8 cellular contexts compared by ENCODE assay signal in genomic region chr3:18445421-18446066, GRCh38. TPM values are rescaled to one million over a fixed set of nuclear protein-coding genes. Genes with fewer than 3 reads are reported as not detected.
A peak's percentile ranks its signal among the peaks of the same experiment; 100 is the strongest.
DNase-seq lines count a peak whose midpoint lies in the region; ATAC-seq, FAIRE-seq and TF ChIP-seq lines count a peak whose summit lies in the region.

No MANE protein-coding gene starts in this region.

- TF ChIP-seq CTCF in 22Rv1 (IDR thresholded peaks at IDR 0.05), result peak; percentile 46; the same call in 1 of the 2 replicates
- no peak for TF ChIP-seq CTCF in foreskin fibroblast (IDR thresholded peaks at IDR 0.05; ENCODE audit: low read depth, low read length)
- TF ChIP-seq CTCF in psoas muscle (IDR thresholded peaks at IDR 0.05), result no peak

- H3K4me1 ChIP-seq in Karpas-422 (ENCODE audit: low read length) (peaks cover 3% of the 10 kb centered on the region; the same call in 1 of the 2 replicates), psoas muscle (peaks cover 11% of the 10 kb centered on the region)

- no peak for FAIRE-seq in urothelium cell line (lab: Jason Lieb, UNC)

- H3K79me2 ChIP-seq in Karpas-422 (ENCODE audit: low read length), result no peaks in the 10 kb centered on the region

- H3K9me3 ChIP-seq in Karpas-422 (ENCODE audit: low read length) (no peaks in the 10 kb centered on the region), psoas muscle (peaks cover 3% of the 10 kb centered on the region)

- DNase-seq in Karpas-422 (no peak), foreskin fibroblast (peak in 1 of 2 donors; percentile 9), psoas muscle (no peak), urothelium cell line (ENCODE audit: low spot score) (peak; percentile 31), LoVo (ENCODE audit: low spot score) (no peak)
- DNase-seq in activated CD8-positive, alpha-beta memory T cell treated with anti-CD3 and anti-CD28 coated beads, Interleukin-2, amount 50 U/mL, for 4 hours, result peak; percentile 75

- H3K27me3 ChIP-seq in Karpas-422 (ENCODE audit: low read length), result no peaks in the 10 kb centered on the region; the same call in 1 of the 2 replicates
- H3K27me3 ChIP-seq in psoas muscle (ENCODE audit: insufficient read depth in 3 of 3, low read length in 2 of 3), result peaks cover 0 to 37% (median 10%) of the 10 kb centered on the region in 3 donors

- H3K9ac ChIP-seq in Karpas-422 (ENCODE audit: low read length), result no peak overlapping the region

- no peak overlapping the region for H3K4me3 ChIP-seq in Karpas-422 (ENCODE audit: low read length)
- H3K4me3 ChIP-seq in foreskin fibroblast (ENCODE audit: low read depth in 1 of 2, low read length in 2 of 2), result peak overlapping the region; percentile 28 to 38
- peak overlapping the region; percentile 71 for H3K4me3 ChIP-seq in psoas muscle

- H3K36me3 ChIP-seq in Karpas-422 (ENCODE audit: insufficient read depth, low read length), result no peaks in the 10 kb centered on the region
- no peaks in the 10 kb centered on the region for H3K36me3 ChIP-seq in psoas muscle (ENCODE audit: insufficient read depth in 1 of 2, low read depth in 1 of 2)

- no peak overlapping the region for H2AFZ ChIP-seq in Karpas-422 (ENCODE audit: low read length)

- intact Hi-C loops in psoas muscle (cut with DNase I), result loop anchor here in 1 of 2 donors (2.0 kb wide), 1 partner anchor 17 kb away; no protein-coding TSS in a partner anchor

- ATAC-seq in GM19438 (IDR thresholded peaks at IDR 0.05; ENCODE audit: low read depth, unreplicated experiment), result peak; percentile 30
- peak in 3 of 4 donors; percentile 15 to 25 (median 19) for ATAC-seq in psoas muscle

- no peaks in the 10 kb centered on the region for H3K9me2 ChIP-seq in Karpas-422 (replicated peaks; ENCODE audit: insufficient read depth, low read length)

- H4K20me1 ChIP-seq in Karpas-422 (ENCODE audit: insufficient read depth, low read depth, low read length), result no peaks in the 10 kb centered on the region

- WGBS in psoas muscle, 3 donors, result 8 to 17% (median 10%) methylated on average over 19 to 30 of the region's 30 CpGs

- H3K4me2 ChIP-seq in Karpas-422 (ENCODE audit: low read depth, low read length, poor library complexity, severe bottlenecking), result peak overlapping the region; percentile 40

- H3K27ac ChIP-seq in 22Rv1 (no peak overlapping the region), Karpas-422 (ENCODE audit: low read length) (no peak overlapping the region), psoas muscle (no peak overlapping the region)

RNA-seq across cellular contexts. Expression of gene SATB1, which starts 20.4 kb away (rescaled TPM):
- total RNA-seq in Karpas-422 (2014; rRNA removed; shearing (Covaris generic); ENCODE audit: low replicate concordance), result 5.9 and 6.8 TPM in 2 replicates
- 10 to 100 TPM; 34.0 to 53.2 (median 50.7) TPM for total RNA-seq in psoas muscle
- polyA plus RNA-seq in psoas muscle, result 10 to 100 TPM in 2 of 3 donors, 1 to 10 TPM in 1; 6.4 to 27.8 (median 24.4) TPM

Comparison
In these comparisons a context has a peak if more than half of its experiments do, and no peak if none do; other contexts are left out.
1. DNase-seq: peak in activated CD8-positive, alpha-beta memory T cell treated with anti-CD3 and anti-CD28 coated beads, Interleukin-2, amount 50 U/mL, for 4 hours (single experiment) and urothelium cell line (single experiment); none in Karpas-422 (single experiment), psoas muscle (0 of 2) and LoVo (single experiment).